In genomic region chr12:43836455-43836989, GRCh38 we compare ENCODE assay signal across 8 cellular contexts.
DNase-seq lines count a peak whose midpoint lies in the region; ATAC-seq and TF ChIP-seq lines count a peak whose summit lies in the region.

No MANE protein-coding gene starts in this region.

- H3K9ac ChIP-seq in iPS-15b (ENCODE audit: low read depth, low read length), result peak overlapping the region; percentile 51

- no peaks in the 10 kb centered on the region for H3K36me3 ChIP-seq in iPS-15b (ENCODE audit: control insufficient read depth, insufficient read depth, low read length)

- H3K4me3 ChIP-seq in iPS-15b (ENCODE audit: low read depth, low read length) (peak overlapping the region; percentile 59), skin epidermis (peak overlapping the region; percentile 52 to 84 (median 76))

- H3K4me1 ChIP-seq in iPS-15b (ENCODE audit: control insufficient read depth, insufficient read depth, low read length), result peaks cover 3% of the 10 kb centered on the region

- ATAC-seq in GM21367 (IDR thresholded peaks at IDR 0.05; ENCODE audit: unreplicated experiment), result peak; percentile 22

- peaks cover 30% of the 10 kb centered on the region for H3K27me3 ChIP-seq in iPS-15b (ENCODE audit: control insufficient read depth, insufficient read depth, low read length)

- peak; percentile 28 for DNase-seq in DMS 273 (lab: John Stamatoyannopoulos, UW; ENCODE audit: unreplicated experiment)
- no peak for DNase-seq in NCI-H1105 (lab: John Stamatoyannopoulos, UW)
- no peak for DNase-seq in DMS79 (lab: John Stamatoyannopoulos, UW)

- H3K27ac ChIP-seq in angular gyrus (ENCODE audit: low read depth, low read length) (peak overlapping the region; percentile 57), skin epidermis (peak overlapping the region; percentile 84 to 97 (median 93))

- H3K9me3 ChIP-seq in iPS-15b (ENCODE audit: control insufficient read depth, insufficient read depth, low read length), result no peaks in the 10 kb centered on the region

- no peak for TF ChIP-seq EP300 in Ishikawa (IDR thresholded peaks at IDR 0.05; ENCODE audit: borderline replicate concordance)

- no peak for TF ChIP-seq RAD21 in Ishikawa (IDR thresholded peaks at IDR 0.05; ENCODE audit: low read depth)

TF ChIP-seq in Ishikawa, 13 proteins besides CTCF, POLR2A, EP300 and RAD21:
- TF ChIP-seq, protein P1, sequence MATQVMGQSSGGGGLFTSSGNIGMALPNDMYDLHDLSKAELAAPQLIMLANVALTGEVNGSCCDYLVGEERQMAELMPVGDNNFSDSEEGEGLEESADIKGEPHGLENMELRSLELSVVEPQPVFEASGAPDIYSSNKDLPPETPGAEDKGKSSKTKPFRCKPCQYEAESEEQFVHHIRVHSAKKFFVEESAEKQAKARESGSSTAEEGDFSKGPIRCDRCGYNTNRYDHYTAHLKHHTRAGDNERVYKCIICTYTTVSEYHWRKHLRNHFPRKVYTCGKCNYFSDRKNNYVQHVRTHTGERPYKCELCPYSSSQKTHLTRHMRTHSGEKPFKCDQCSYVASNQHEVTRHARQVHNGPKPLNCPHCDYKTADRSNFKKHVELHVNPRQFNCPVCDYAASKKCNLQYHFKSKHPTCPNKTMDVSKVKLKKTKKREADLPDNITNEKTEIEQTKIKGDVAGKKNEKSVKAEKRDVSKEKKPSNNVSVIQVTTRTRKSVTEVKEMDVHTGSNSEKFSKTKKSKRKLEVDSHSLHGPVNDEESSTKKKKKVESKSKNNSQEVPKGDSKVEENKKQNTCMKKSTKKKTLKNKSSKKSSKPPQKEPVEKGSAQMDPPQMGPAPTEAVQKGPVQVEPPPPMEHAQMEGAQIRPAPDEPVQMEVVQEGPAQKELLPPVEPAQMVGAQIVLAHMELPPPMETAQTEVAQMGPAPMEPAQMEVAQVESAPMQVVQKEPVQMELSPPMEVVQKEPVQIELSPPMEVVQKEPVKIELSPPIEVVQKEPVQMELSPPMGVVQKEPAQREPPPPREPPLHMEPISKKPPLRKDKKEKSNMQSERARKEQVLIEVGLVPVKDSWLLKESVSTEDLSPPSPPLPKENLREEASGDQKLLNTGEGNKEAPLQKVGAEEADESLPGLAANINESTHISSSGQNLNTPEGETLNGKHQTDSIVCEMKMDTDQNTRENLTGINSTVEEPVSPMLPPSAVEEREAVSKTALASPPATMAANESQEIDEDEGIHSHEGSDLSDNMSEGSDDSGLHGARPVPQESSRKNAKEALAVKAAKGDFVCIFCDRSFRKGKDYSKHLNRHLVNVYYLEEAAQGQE (IDR thresholded peaks at IDR 0.05; ENCODE audit: low read depth), result no peak
- TF ChIP-seq MAX (IDR thresholded peaks at IDR 0.05) (no peak), TAF1 (IDR thresholded peaks at IDR 0.05; ENCODE audit: low read depth) (no peak), EGR1 (IDR thresholded peaks at IDR 0.05) (0 out of 2 replicates have a peak, but pooled peaks have one; percentile 7)
- TF ChIP-seq, protein P2, sequence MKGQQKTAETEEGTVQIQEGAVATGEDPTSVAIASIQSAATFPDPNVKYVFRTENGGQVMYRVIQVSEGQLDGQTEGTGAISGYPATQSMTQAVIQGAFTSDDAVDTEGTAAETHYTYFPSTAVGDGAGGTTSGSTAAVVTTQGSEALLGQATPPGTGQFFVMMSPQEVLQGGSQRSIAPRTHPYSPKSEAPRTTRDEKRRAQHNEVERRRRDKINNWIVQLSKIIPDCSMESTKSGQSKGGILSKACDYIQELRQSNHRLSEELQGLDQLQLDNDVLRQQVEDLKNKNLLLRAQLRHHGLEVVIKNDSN (IDR thresholded peaks at IDR 0.05), result no peak
